ENCODE assay signal across 1 cellular context in genomic region chr5:147346006-147346561, GRCh38.
TF ChIP-seq lines count a peak whose summit lies in the region.

No MANE protein-coding gene starts in this region.

TF ChIP-seq in SK-N-SH treated with all-trans-retinoic acid at 6 μM for 48 hours, 23 proteins besides CTCF, POLR2A, EP300 and RAD21 (continued from another document):
- TF ChIP-seq OSR1 (CRISPR knock-in tag; IDR thresholded peaks at IDR 0.05) (no peak), ZFP30 (CRISPR knock-in tag; IDR thresholded peaks at IDR 0.05) (no peak), PATZ1 (CRISPR knock-in tag; IDR thresholded peaks at IDR 0.05; ENCODE audit: borderline replicate concordance) (no peak), POU6F1 (CRISPR knock-in tag; IDR thresholded peaks at IDR 0.05; ENCODE audit: borderline replicate concordance, low read depth) (no peak), CREB5 (CRISPR knock-in tag; IDR thresholded peaks at IDR 0.05; ENCODE audit: low read depth) (no peak)
TF ChIP-seq in SK-N-SH treated with all-trans-retinoic acid at 6 μM for 48 hours: peak in this region for 0.
